19 cellular contexts compared by ENCODE assay signal in genomic region chr1:199132006-199132405, GRCh38.
DNase-seq lines count a peak whose midpoint lies in the region; ATAC-seq, FAIRE-seq and TF ChIP-seq lines count a peak whose summit lies in the region.
"Had no signal": no experiment of that assay in that cellular context is flagged by ENCODE, and none has a peak within 500 bp of the region (broad histone marks: within the 10 kb centered on the region; RNA-seq: fewer than 3 reads in every experiment).

No MANE protein-coding gene starts in this region.

- H3K36me3 ChIP-seq in GM12878 (ENCODE audit: control insufficient read depth in 2 of 2, insufficient read depth in 2 of 2, low read length in 1 of 2) (no peaks in the 10 kb centered on the region), left lung (no peaks in the 10 kb centered on the region)
- H3K36me3 ChIP-seq: SJSA1 had no signal

- H3K9ac ChIP-seq in GM12878 (ENCODE audit: control insufficient read depth, insufficient read depth, low read length), result no peak overlapping the region

- CTCF ChIA-PET in GM12878 (lab: Yijun Ruan, JAX), result no interaction called here

- no peaks in the 10 kb centered on the region for H3K4me1 ChIP-seq in GM12878 (ENCODE audit: control insufficient read depth, insufficient read depth, low read length)
- H3K4me1 ChIP-seq in left lung, result no peaks in the 10 kb centered on the region
- H3K4me1 ChIP-seq: SJSA1 had no signal

- no peak overlapping the region for H3K4me2 ChIP-seq in GM12878 (ENCODE audit: control insufficient read depth, insufficient read depth)

- FAIRE-seq in GM12891 (lab: Jason Lieb, UNC) (peak; percentile 73), GM12878 (lab: Jason Lieb, UNC) (peak; percentile 64), urothelium cell line (lab: Jason Lieb, UNC) (no peak)
- FAIRE-seq: H1, HTR-8/SVneo had no signal

- no peaks in the 10 kb centered on the region for H4K20me1 ChIP-seq in GM12878 (ENCODE audit: control insufficient read depth, insufficient read depth)

- TF ChIP-seq EP300 in GM12878 (IDR thresholded peaks at IDR 0.05; ENCODE audit: borderline replicate concordance in 1 of 2, control insufficient read depth in 1 of 2, low read depth in 2 of 2, low read length in 2 of 2), result no peak

- no peak overlapping the region for H3K27ac ChIP-seq in GM12878 (ENCODE audit: control insufficient read depth, insufficient read depth)
- H3K27ac ChIP-seq in left lung, result no peak overlapping the region
- H3K27ac ChIP-seq: SJSA1 had no signal

- ATAC-seq in GM12878, result no peak
- ATAC-seq in left lung, result no peak
- ATAC-seq in HG03280 (IDR thresholded peaks at IDR 0.05; ENCODE audit: unreplicated experiment), result no peak
- ATAC-seq: T-cell had no signal

- 11% methylated on average over 1 of the region's 1 CpG for WGBS in GM12878 (ENCODE audit: insufficient coverage, insufficient replicate concordance, low lambda C conversion rate, missing lambda C conversion rate)

- H3K9me3 ChIP-seq in GM12878 (replicated peaks; ENCODE audit: control insufficient read depth, insufficient read depth, low read length) (peaks cover 3% of the 10 kb centered on the region; the same call in 1 of the 3 replicates), left lung (no peaks in the 10 kb centered on the region)
- H3K9me3 ChIP-seq: SJSA1 had no signal

- TF ChIP-seq CTCF in NB4 (IDR thresholded peaks at IDR 0.05; ENCODE audit: low read depth, low read length) (no peak), GM12878 (IDR thresholded peaks at IDR 0.05 in 2 of 3, conservative IDR thresholded peaks at IDR 0.05 in 1 of 3; ENCODE audit: control insufficient read depth in 2 of 3, extremely low read depth in 1 of 3, insufficient read depth in 1 of 3, low read depth in 3 of 3, low read length in 3 of 3) (no peak), left lung (IDR thresholded peaks at IDR 0.05) (no peak)

- intact Hi-C loops in GM12878 (cut with micrococcal nuclease; ENCODE audit: unreplicated experiment), result loop anchor here (5.0 kb wide), 1 partner anchor 110 kb away; no protein-coding TSS in a partner anchor
- intact Hi-C loops in left lung (cut with DNase I), result no loop called here
- intact Hi-C loops in head of caudate nucleus (cut with DNase I), result no loop called here

- BruUV-seq in GM12878 (replicated peaks; lab: Mats Ljungman, UMichigan), result no TSS peak

- TF ChIP-seq POLR2A in GM12891 (IDR thresholded peaks at IDR 0.05; ENCODE audit: low read depth, low read length) (no peak), NB4 (IDR thresholded peaks at IDR 0.05; ENCODE audit: extremely low read depth, insufficient read length) (no peak), GM12878 (IDR thresholded peaks at IDR 0.05; ENCODE audit: low read depth, low read length) (no peak)

- no peak for TF ChIP-seq RAD21 in GM12878 (IDR thresholded peaks at IDR 0.05; ENCODE audit: insufficient read depth, low read depth, low read length)

- H3K4me3 ChIP-seq in NB4 (ENCODE audit: low read depth, low read length), result no peak overlapping the region
- no peak overlapping the region for H3K4me3 ChIP-seq in GM12878
- H3K4me3 ChIP-seq in left lung, result no peak overlapping the region
- H3K4me3 ChIP-seq: SJSA1 had no signal

- no peak for DNase-seq in GM12891 (ENCODE audit: insufficient read length, low spot score)
- DNase-seq in NB4 (ENCODE audit: low read depth), result peak; percentile 29
- DNase-seq in SKM-1 (lab: John Stamatoyannopoulos, UW; ENCODE audit: unreplicated experiment), result peak; percentile 55
- DNase-seq in GM12878 (ENCODE audit: low read depth, low spot score), result no peak
- no peak for DNase-seq in urothelium cell line (ENCODE audit: low spot score)
- no peak for DNase-seq in left lung
- no peak for DNase-seq in head of caudate nucleus
- DNase-seq: CD4-positive, alpha-beta T cell; DMS79 treated with DMSO at 0.1 percent for 48 hours; GDM1; NCI-H1417 treated with DMSO at 0.1 percent for 48 hours; NCI-H2227 treated with DMSO at 0.1 percent for 48 hours; NCI-H526 treated with DMSO at 0.1 percent for 48 hours; RPMI8226; T-cell had no signal

- H3K27me3 ChIP-seq in GM12878 (replicated peaks in 1 of 2; ENCODE audit: control insufficient read depth in 2 of 2, insufficient read depth in 2 of 2, low read length in 1 of 2), result no peaks in the 10 kb centered on the region
- H3K27me3 ChIP-seq in left lung, result no peaks in the 10 kb centered on the region
- H3K27me3 ChIP-seq: SJSA1 had no signal

- SMC1A ChIA-PET in GM12878 (lab: Charles Lee; ENCODE audit: uncharacterized antibody, unreplicated experiment), result interaction anchor here (1.1 to 1.5 kb wide), 4 partner anchors 8 to 111 kb away, joined by 3 to 6 read pairs (median 5); no protein-coding TSS in a partner anchor

- H3K79me2 ChIP-seq in GM12878 (ENCODE audit: control insufficient read depth, insufficient read depth, low read length), result no peaks in the 10 kb centered on the region

- in situ Hi-C loops in GM12878 (cut with MboI), result no loop called here

- POLR2A ChIA-PET in GM12878 (lab: Charles Lee), result no interaction called here

- H2AFZ ChIP-seq in GM12878 (ENCODE audit: control insufficient read depth, low read depth, low read length), result no peak overlapping the region

- RAD21 ChIA-PET in GM12878 (lab: Charles Lee; ENCODE audit: unreplicated experiment), result interaction anchor here (1.2 to 1.4 kb wide), 2 partner anchors 63 to 112 kb away, joined by 3 to 4 read pairs; no protein-coding TSS in a partner anchor

TF ChIP-seq in GM12891, 5 proteins besides CTCF, POLR2A, EP300 and RAD21:
- no peak for TF ChIP-seq TAF1 (IDR thresholded peaks at IDR 0.05; ENCODE audit: low read depth, low read length)
- no peak for TF ChIP-seq POU2F2 (IDR thresholded peaks at IDR 0.05; ENCODE audit: low read depth, low read length)
- TF ChIP-seq SPI1 (IDR thresholded peaks at IDR 0.05; ENCODE audit: low read depth, low read length), result peak; percentile 66

TF ChIP-seq in GM12878, 131 proteins besides CTCF, POLR2A, EP300 and RAD21:
- TF ChIP-seq CHD1 (IDR thresholded peaks at IDR 0.05; ENCODE audit: low read depth, low read length) (no peak), NBN (IDR thresholded peaks at IDR 0.05) (no peak), SPI1 (IDR thresholded peaks at IDR 0.05; ENCODE audit: borderline replicate concordance, insufficient read depth, low read depth, low read length) (peak; percentile 64; the same call in 1 of the 2 replicates)
TF ChIP-seq in GM12878: peak in this region for 1.

Comparison
In these comparisons a context has a peak if more than half of its experiments do, and no peak if none do; other contexts are left out.
1. DNase-seq: peak in NB4 (single experiment) and SKM-1 (single experiment); none in GM12891 (single experiment), GM12878 (single experiment), urothelium cell line (single experiment), left lung (0 of 2) and head of caudate nucleus (0 of 42).